ENCODE assay signal across 8 cellular contexts in the genomic region with DNA sequence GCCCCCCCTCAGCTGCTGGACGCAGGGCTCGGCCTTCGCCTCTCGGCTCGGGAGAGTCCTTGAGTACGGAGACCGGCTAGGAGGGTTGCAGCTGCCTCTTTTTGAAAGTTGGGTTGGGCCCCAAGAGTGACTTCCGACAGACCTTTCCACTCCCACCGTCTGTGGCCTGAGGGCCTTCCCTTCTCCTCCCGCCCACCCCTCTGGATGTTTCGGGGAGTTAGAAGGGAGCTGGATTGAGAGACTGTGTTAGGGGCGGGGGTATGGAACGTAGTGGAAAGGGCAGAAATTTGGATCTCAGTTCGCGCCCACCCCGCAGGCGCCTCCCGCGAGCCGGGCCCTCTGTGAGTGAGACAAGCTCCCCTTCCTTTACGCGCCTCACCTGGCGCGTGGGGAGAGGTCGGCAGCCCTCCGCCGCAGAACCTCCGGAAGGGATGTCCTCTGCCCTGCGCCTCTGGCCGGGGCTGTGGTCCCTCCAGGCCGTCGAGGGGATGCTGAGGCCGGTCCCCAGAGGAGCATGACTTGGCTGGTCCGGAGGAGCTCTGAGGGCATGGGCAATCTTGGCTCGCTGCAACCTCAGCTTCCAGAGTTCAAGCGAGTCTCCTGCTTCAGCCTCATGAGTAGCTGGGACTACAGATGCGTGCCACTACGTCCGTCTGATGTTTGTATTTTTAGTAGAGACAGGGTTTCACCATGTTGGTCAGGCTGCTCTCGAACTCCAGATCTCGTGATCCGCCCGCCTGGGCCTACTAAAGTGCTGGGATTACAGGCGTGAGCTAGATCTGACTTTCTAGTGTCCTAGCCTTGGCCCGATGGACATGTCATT. TPM values are rescaled to one million over a fixed set of nuclear protein-coding genes. Genes with fewer than 3 reads are reported as not detected.
A peak's percentile ranks its signal among the peaks of the same experiment; 100 is the strongest.
DNase-seq lines count a peak whose midpoint lies in the region; ATAC-seq and TF ChIP-seq lines count a peak whose summit lies in the region.

No MANE protein-coding gene starts in this region.

- peaks cover 6% of the 10 kb centered on the region; the same call in 1 of the 2 replicates for H3K36me3 ChIP-seq in Panc1 (ENCODE audit: control insufficient read depth, insufficient read depth, low read length)
- H3K36me3 ChIP-seq in right atrium auricular region = peaks cover 21% of the 10 kb centered on the region
- peaks cover 0 to 22% of the 10 kb centered on the region in 2 donors for H3K36me3 ChIP-seq in gastrocnemius medialis

- no peaks in the 10 kb centered on the region for H3K27me3 ChIP-seq in Panc1 (ENCODE audit: control insufficient read depth, insufficient read depth, low read length)
- no peaks in the 10 kb centered on the region for H3K27me3 ChIP-seq in right atrium auricular region
- H3K27me3 ChIP-seq in gastrocnemius medialis = no peaks in the 10 kb centered on the region

- in situ Hi-C loops in Panc1 (cut with HindIII; ENCODE audit: low pct_unique_long_range_greater_than_20kb, low sequenced_read_pairs) = no loop called here
- in situ Hi-C loops in gastrocnemius medialis (cut with MboI; ENCODE audit: low sequenced_read_pairs in 4 of 4) = no loop called here

- H3K9me3 ChIP-seq in Panc1 (ENCODE audit: control insufficient read depth, insufficient read depth, low read depth, low read length) (no peaks in the 10 kb centered on the region), right atrium auricular region (no peaks in the 10 kb centered on the region), gastrocnemius medialis (no peaks in the 10 kb centered on the region)

- DNase-seq in Panc1 (ENCODE audit: low read depth, low spot score) = no peak
- peak; percentile 48 for DNase-seq in activated naive CD8-positive, alpha-beta T cell treated with anti-CD3 and anti-CD28 coated beads for 36 hours
- no peak for DNase-seq in right atrium auricular region (ENCODE audit: low spot score)
- peak; percentile 16 to 35 for DNase-seq in gastrocnemius medialis
- no peak for DNase-seq in NCI-H1694 treated with DMSO at 0.1 percent for 48 hours (lab: John Stamatoyannopoulos, UW)
- no peak for DNase-seq in NCI-H128 (lab: John Stamatoyannopoulos, UW; ENCODE audit: unreplicated experiment)

- TF ChIP-seq CTCF in Panc1 (IDR thresholded peaks at IDR 0.05) (no peak), right atrium auricular region (IDR thresholded peaks at IDR 0.05) (no peak), gastrocnemius medialis (IDR thresholded peaks at IDR 0.05 in 4 of 5, conservative IDR thresholded peaks at IDR 0.05 in 1 of 5) (no peak)

- TSS peak; percentile 69 for BruUV-seq in Panc1 (replicated peaks; lab: Mats Ljungman, UMichigan)

- no peaks in the 10 kb centered on the region for H3K9me3 Mint-ChIP-seq in activated naive CD8-positive, alpha-beta T cell treated with anti-CD3 and anti-CD28 coated beads for 36 hours

- peak; percentile 32 for ATAC-seq in GM18502 (IDR thresholded peaks at IDR 0.05; ENCODE audit: poor library complexity, unreplicated experiment)
- ATAC-seq in HG02678 (IDR thresholded peaks at IDR 0.05; ENCODE audit: unreplicated experiment) = peak; percentile 20
- ATAC-seq in Panc1 = no peak; the same call in 1 of the 2 replicates
- peak; percentile 22 to 35 for ATAC-seq in gastrocnemius medialis

- peaks cover 49% of the 10 kb centered on the region for H3K4me1 Mint-ChIP-seq in activated naive CD8-positive, alpha-beta T cell treated with anti-CD3 and anti-CD28 coated beads for 36 hours

- CTCF ChIA-PET in Panc1 (lab: Charles Lee) = no interaction called here

- H3K27ac ChIP-seq in Panc1 (ENCODE audit: low read length) (peak overlapping the region; percentile 94), right atrium auricular region (peak overlapping the region; percentile 100), gastrocnemius medialis (peak overlapping the region; percentile 93 to 99 (median 98))

- intact Hi-C loops in Panc1 (cut with micrococcal nuclease; ENCODE audit: unreplicated experiment) (no loop called here), gastrocnemius medialis (cut with DNase I; ENCODE audit: low total_unique reads) (loop anchor here (1.0 to 5.0 kb wide), 7 partner anchors 33 to 360 kb away; partner anchors contain the start of genes PEX13, REL, SANBR and USP34)

- H3K4me3 ChIP-seq in Panc1 (ENCODE audit: low read depth in 2 of 2, low read length in 2 of 2) (peak overlapping the region; percentile 67 to 77), right atrium auricular region (peak overlapping the region; percentile 84 to 96), gastrocnemius medialis (peak overlapping the region; percentile 62 to 93 (median 84))

- H3K4me3 Mint-ChIP-seq in activated naive CD8-positive, alpha-beta T cell treated with anti-CD3 and anti-CD28 coated beads for 36 hours = peak overlapping the region; percentile 95

- peak in 1 of 2 donors; percentile 26 for TF ChIP-seq POLR2A in gastrocnemius medialis (IDR thresholded peaks at IDR 0.05)

- peaks cover 31% of the 10 kb centered on the region for H3K4me1 ChIP-seq in Panc1 (ENCODE audit: control insufficient read depth, insufficient read depth, low read length)
- H3K4me1 ChIP-seq in right atrium auricular region = peaks cover 0 to 48% of the 10 kb centered on the region in 2 donors
- H3K4me1 ChIP-seq in gastrocnemius medialis = peaks cover 36 to 41% of the 10 kb centered on the region in 2 donors

- H3K27me3 Mint-ChIP-seq in activated naive CD8-positive, alpha-beta T cell treated with anti-CD3 and anti-CD28 coated beads for 36 hours = no peaks in the 10 kb centered on the region

- H3K27ac Mint-ChIP-seq in activated naive CD8-positive, alpha-beta T cell treated with anti-CD3 and anti-CD28 coated beads for 36 hours = peak overlapping the region; percentile 95

- POLR2A ChIA-PET in Panc1 (lab: Charles Lee) = interaction anchor here (0.6 to 1.4 kb wide), 2 partner anchors 10 to 70 kb away, joined by 3 to 12 read pairs; no protein-coding TSS in a partner anchor

- peaks cover 41% of the 10 kb centered on the region for H3K36me3 Mint-ChIP-seq in activated naive CD8-positive, alpha-beta T cell treated with anti-CD3 and anti-CD28 coated beads for 36 hours

RNA-seq across cellular contexts. Expression of gene C2orf74, which starts 15.9 kb away (rescaled TPM):
- total RNA-seq in Panc1 (2021; ENCODE audit: unreplicated experiment) (7.7 TPM), right atrium auricular region (10 to 100 TPM; 28.0 to 51.3 TPM), gastrocnemius medialis (10 to 100 TPM in 2 of 4 donors, 1 to 10 TPM in 2; 6.6 to 19.2 (median 8.4) TPM)
- 6.7 TPM for polyA plus RNA-seq in Panc1 (2012; ENCODE audit: insufficient read length)
- total RNA-seq in activated naive CD8-positive, alpha-beta T cell treated with anti-CD3 and anti-CD28 coated beads for 36 hours = 10 to 100 TPM; 11.7 to 12.6 TPM

Comparison
In these comparisons a context has a peak if more than half of its experiments do, and no peak if none do; other contexts are left out.
1. DNase-seq: peak in activated naive CD8-positive, alpha-beta T cell treated with anti-CD3 and anti-CD28 coated beads for 36 hours (single experiment) and gastrocnemius medialis (2 of 2); none in Panc1 (single experiment), right atrium auricular region (single experiment), NCI-H1694 treated with DMSO at 0.1 percent for 48 hours (single experiment) and NCI-H128 (single experiment).
2. Peak in every context shown above with its lines, with median percentiles within 50 percentile points of each other: H3K27ac ChIP-seq and H3K4me3 ChIP-seq.